Comparison of ENCODE assay signal across 30 cellular contexts in the genomic region with DNA sequence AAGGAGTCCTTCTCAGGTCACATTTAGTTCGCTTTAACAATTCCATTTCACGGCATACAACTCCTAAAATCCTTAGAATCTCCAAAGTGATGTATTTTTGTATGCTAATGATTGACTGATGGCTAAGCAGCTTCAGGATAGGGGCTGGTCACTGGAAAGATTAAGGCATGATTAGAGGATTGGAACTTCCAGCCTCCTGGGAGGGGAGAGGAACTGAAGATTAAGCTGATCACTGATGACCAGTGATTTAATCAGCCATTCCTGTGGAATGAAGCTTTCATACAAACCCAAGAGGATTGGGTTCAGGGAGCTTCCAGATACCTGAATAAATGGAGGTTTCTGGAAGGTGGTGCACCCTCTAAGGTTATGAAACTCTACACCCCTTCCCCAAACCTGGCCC.
"Had no signal": no experiment of that assay in that cellular context is flagged by ENCODE, and none has a peak within 500 bp of the region (broad histone marks: within the 10 kb centered on the region; RNA-seq: fewer than 3 reads in every experiment).

No MANE protein-coding gene starts in this region.

- H3K9me3 Mint-ChIP-seq: activated CD4-positive, alpha-beta T cell treated with anti-CD3 and anti-CD28 coated beads, Interleukin-2, amount 10 ng/mL, durations not matched to agents 7 days and 5 days; activated CD8-positive, alpha-beta T cell treated with anti-CD3 and anti-CD28 coated beads for 36 hours; activated naive CD4-positive, alpha-beta T cell treated with anti-CD3 and anti-CD28 coated beads for 36 hours; activated naive CD4-positive, alpha-beta T cell treated with anti-CD3 and anti-CD28 coated beads, Interleukin-2, amount 50 U/mL, for 24 hours; activated naive CD8-positive, alpha-beta T cell treated with anti-CD3 and anti-CD28 coated beads for 36 hours; activated naive CD8-positive, alpha-beta T cell treated with anti-CD3 and anti-CD28 coated beads, Interleukin-2, amount 50 U/mL, for 24 hours; activated T-helper 1 cell treated with anti-CD3 and anti-CD28 coated beads, Interleukin-12 subunit alpha, Interleukin-12 subunit beta, Interleukin-2, Interleukin-4 antibody, amounts not matched to agents 30 ng/mL and 10 ng/mL and 1 ng/mL, durations not matched to agents 14 hours and 24 hours and 36 hours; activated T-helper 2 cell treated with anti-CD3 and anti-CD28 coated beads, Interferon-gamma antibody, Interleukin-2, Interleukin-4, amounts not matched to agents 10 μg/mL and 5 μg/mL and 100 μg/mL, durations not matched to agents 14 hours and 24 hours and 36 hours; effector memory CD8-positive, alpha-beta T cell had no signal

- H3K36me3 ChIP-seq: adrenal gland, esophagus squamous epithelium, gastroesophageal sphincter had no signal

- H3K9me3 ChIP-seq: adrenal gland, body of pancreas, esophagus squamous epithelium, gastroesophageal sphincter had no signal

- ATAC-seq: activated CD8-positive, alpha-beta memory T cell treated with anti-CD3 and anti-CD28 coated beads, Interleukin-2, amount 10 ng/mL, durations not matched to agents 7 days and 5 days; activated CD8-positive, alpha-beta T cell treated with anti-CD3 and anti-CD28 coated beads for 36 hours; activated naive CD8-positive, alpha-beta T cell treated with anti-CD3 and anti-CD28 coated beads, Interleukin-2, amount 50 U/mL, for 24 hours; body of pancreas; effector memory CD8-positive, alpha-beta T cell; gastroesophageal sphincter; WTC11 had no signal

- FAIRE-seq: colon had no signal

- H3K27me3 ChIP-seq: body of pancreas had no signal

- H3K27ac Mint-ChIP-seq: activated CD4-positive, alpha-beta T cell treated with anti-CD3 and anti-CD28 coated beads, Interleukin-2, amount 10 ng/mL, durations not matched to agents 7 days and 5 days; activated CD8-positive, alpha-beta memory T cell treated with anti-CD3 and anti-CD28 coated beads, Interleukin-2, amount 10 ng/mL, durations not matched to agents 7 days and 5 days; activated CD8-positive, alpha-beta T cell treated with anti-CD3 and anti-CD28 coated beads for 36 hours; activated naive CD4-positive, alpha-beta T cell treated with anti-CD3 and anti-CD28 coated beads for 36 hours; activated naive CD4-positive, alpha-beta T cell treated with anti-CD3 and anti-CD28 coated beads, Interleukin-2, amount 50 U/mL, for 24 hours; activated naive CD8-positive, alpha-beta T cell treated with anti-CD3 and anti-CD28 coated beads for 36 hours; activated naive CD8-positive, alpha-beta T cell treated with anti-CD3 and anti-CD28 coated beads, Interleukin-2, amount 50 U/mL, for 24 hours; activated T-helper 1 cell treated with anti-CD3 and anti-CD28 coated beads, Interleukin-12 subunit alpha, Interleukin-12 subunit beta, Interleukin-2, Interleukin-4 antibody, amounts not matched to agents 30 ng/mL and 10 ng/mL and 1 ng/mL, durations not matched to agents 14 hours and 24 hours and 36 hours; activated T-helper 2 cell treated with anti-CD3 and anti-CD28 coated beads, Interferon-gamma antibody, Interleukin-2, Interleukin-4, amounts not matched to agents 10 μg/mL and 5 μg/mL and 100 μg/mL, durations not matched to agents 14 hours and 24 hours and 36 hours; effector memory CD8-positive, alpha-beta T cell; WTC11 had no signal

- H3K36me3 Mint-ChIP-seq: activated CD8-positive, alpha-beta memory T cell treated with anti-CD3 and anti-CD28 coated beads, Interleukin-2, amount 10 ng/mL, durations not matched to agents 7 days and 5 days; activated naive CD4-positive, alpha-beta T cell treated with anti-CD3 and anti-CD28 coated beads, Interleukin-2, amount 50 U/mL, for 24 hours; activated naive CD8-positive, alpha-beta T cell treated with anti-CD3 and anti-CD28 coated beads for 36 hours; WTC11 had no signal

- H3K27ac ChIP-seq: adrenal gland, body of pancreas, esophagus squamous epithelium, gastroesophageal sphincter had no signal

- H3K4me3 ChIP-seq: adrenal gland, body of pancreas, esophagus squamous epithelium, gastroesophageal sphincter had no signal

- H3K4me3 Mint-ChIP-seq: activated CD4-positive, alpha-beta T cell treated with anti-CD3 and anti-CD28 coated beads, Interleukin-2, amount 10 ng/mL, durations not matched to agents 7 days and 5 days; activated CD8-positive, alpha-beta memory T cell treated with anti-CD3 and anti-CD28 coated beads, Interleukin-2, amount 10 ng/mL, durations not matched to agents 7 days and 5 days; activated CD8-positive, alpha-beta T cell treated with anti-CD3 and anti-CD28 coated beads for 36 hours; activated naive CD4-positive, alpha-beta T cell treated with anti-CD3 and anti-CD28 coated beads for 36 hours; activated naive CD4-positive, alpha-beta T cell treated with anti-CD3 and anti-CD28 coated beads, Interleukin-2, amount 50 U/mL, for 24 hours; activated naive CD8-positive, alpha-beta T cell treated with anti-CD3 and anti-CD28 coated beads for 36 hours; activated naive CD8-positive, alpha-beta T cell treated with anti-CD3 and anti-CD28 coated beads, Interleukin-2, amount 50 U/mL, for 24 hours; activated T-helper 1 cell treated with anti-CD3 and anti-CD28 coated beads, Interleukin-12 subunit alpha, Interleukin-12 subunit beta, Interleukin-2, Interleukin-4 antibody, amounts not matched to agents 30 ng/mL and 10 ng/mL and 1 ng/mL, durations not matched to agents 14 hours and 24 hours and 36 hours; effector memory CD8-positive, alpha-beta T cell; WTC11 had no signal

- H3K4me1 Mint-ChIP-seq: activated naive CD4-positive, alpha-beta T cell treated with anti-CD3 and anti-CD28 coated beads, Interleukin-2, amount 50 U/mL, for 24 hours; activated naive CD8-positive, alpha-beta T cell treated with anti-CD3 and anti-CD28 coated beads for 36 hours had no signal

- DNase-seq: activated CD4-positive, alpha-beta T cell treated with anti-CD3 and anti-CD28 coated beads for 1 hour; activated CD4-positive, alpha-beta T cell treated with anti-CD3 and anti-CD28 coated beads for 4 hours; activated CD4-positive, alpha-beta T cell treated with anti-CD3 and anti-CD28 coated beads, Interleukin-2, amount 10 ng/mL, durations not matched to agents 7 days and 5 days; activated CD4-positive, alpha-beta T cell treated with anti-CD3 and anti-CD28 coated beads, Interleukin-2, amount 50 U/mL, for 48 hours; activated CD8-positive, alpha-beta memory T cell treated with anti-CD3 and anti-CD28 coated beads, Interleukin-2, amount 10 ng/mL, durations not matched to agents 7 days and 5 days; activated CD8-positive, alpha-beta memory T cell treated with anti-CD3 and anti-CD28 coated beads, Interleukin-2, amount 50 U/mL, for 4 hours; activated CD8-positive, alpha-beta T cell treated with anti-CD3 and anti-CD28 coated beads for 36 hours; activated effector memory CD4-positive, alpha-beta T cell treated with anti-CD3 and anti-CD28 coated beads, Interleukin-2, amount 50 U/mL, for 16 hours; activated naive CD4-positive, alpha-beta T cell treated with anti-CD3 and anti-CD28 coated beads for 36 hours; activated naive CD8-positive, alpha-beta T cell treated with anti-CD3 and anti-CD28 coated beads for 36 hours; activated naive CD8-positive, alpha-beta T cell treated with anti-CD3 and anti-CD28 coated beads, Interleukin-2, amount 50 U/mL, for 24 hours; activated T-cell treated with anti-CD3 and anti-CD28 coated beads, Interleukin-2, amount 50 U/mL, for 1 hour; activated T-cell treated with anti-CD3 and anti-CD28 coated beads, Interleukin-2, amount 50 U/mL, for 48 hours; adrenal gland; amygdala; aorta; body of pancreas; caudate nucleus; cortex of kidney; dermis blood vessel endothelial cell; effector CD4-positive, alpha-beta T cell; effector memory CD8-positive, alpha-beta T cell; esophagus squamous epithelium; head of caudate nucleus had no signal
